8 cellular contexts compared by ENCODE assay signal in genomic region chr20:45044084-45044573, GRCh38. TPM values are rescaled to one million over a fixed set of nuclear protein-coding genes. Genes with fewer than 3 reads are reported as not detected.
DNase-seq lines count a peak whose midpoint lies in the region; ATAC-seq, FAIRE-seq and TF ChIP-seq lines count a peak whose summit lies in the region.

No MANE protein-coding gene starts in this region.

- H2AFZ ChIP-seq in SK-N-SH (ENCODE audit: low read depth) = no peak overlapping the region; the same call in 1 of the 2 replicates

- peaks cover 50% of the 10 kb centered on the region for H3K36me3 Mint-ChIP-seq in central memory CD8-positive, alpha-beta T cell (ENCODE audit: insufficient read depth)

- peak; percentile 91 for FAIRE-seq in G401.6 (lab: Jason Lieb, UNC)

- peak overlapping the region; percentile 0 for H3K4me3 Mint-ChIP-seq in central memory CD8-positive, alpha-beta T cell

- peak; percentile 77 for ATAC-seq in central memory CD8-positive, alpha-beta T cell (replicated peaks; ENCODE audit: extremely low read depth, poor library complexity, severe bottlenecking)

- no peak overlapping the region for H3K4me3 ChIP-seq in AG04449 (ENCODE audit: low read depth, low read length)
- no peak overlapping the region; a peak in 1 of 4 replicates for H3K4me3 ChIP-seq in SK-N-SH (ENCODE audit: low read depth in 2 of 2, low read length in 1 of 2)
- H3K4me3 ChIP-seq in suprapubic skin = no peak overlapping the region

- TF ChIP-seq EP300 in SK-N-SH (IDR thresholded peaks at IDR 0.05; ENCODE audit: borderline replicate concordance in 1 of 2, low read depth in 1 of 2, low read length in 1 of 2) = no peak
- TF ChIP-seq EP300 in suprapubic skin (IDR thresholded peaks at IDR 0.05) = no peak

- no peaks in the 10 kb centered on the region for H3K27me3 Mint-ChIP-seq in central memory CD8-positive, alpha-beta T cell

- TF ChIP-seq POLR2A in suprapubic skin (IDR thresholded peaks at IDR 0.05) = no peak

- H3F3A ChIP-seq in SK-N-SH (replicated peaks; ENCODE audit: insufficient read depth) = peaks cover 4% of the 10 kb centered on the region

- peaks cover 2 to 7% of the 10 kb centered on the region in 2 experiments for H3K36me3 ChIP-seq in SK-N-SH (replicated peaks in 1 of 2; ENCODE audit: control insufficient read depth in 1 of 2, insufficient read depth in 2 of 2, low read length in 1 of 2)
- no peaks in the 10 kb centered on the region for H3K36me3 ChIP-seq in suprapubic skin

- peaks cover 0 to 29% of the 10 kb centered on the region in 2 experiments; a peak in 2 of 4 replicates for H3K4me1 ChIP-seq in SK-N-SH (ENCODE audit: control insufficient read depth in 1 of 2, insufficient read depth in 2 of 2, low read depth in 1 of 2, low read length in 1 of 2)
- H3K4me1 ChIP-seq in suprapubic skin = peaks cover 17% of the 10 kb centered on the region

- H3K27me3 ChIP-seq in SK-N-SH (ENCODE audit: insufficient read depth) (no peaks in the 10 kb centered on the region), suprapubic skin (no peaks in the 10 kb centered on the region)

- POLR2A ChIA-PET in AG04449 (lab: Yijun Ruan, JAX) = interaction anchor here (0.6 kb wide), 1 partner anchor 52 kb away, joined by 4 read pairs; no protein-coding TSS in a partner anchor
- POLR2A ChIA-PET in SK-N-SH (lab: Yijun Ruan, JAX) = no interaction called here

- no peaks in the 10 kb centered on the region for H3K9me2 ChIP-seq in SK-N-SH

- H3K9me3 ChIP-seq in SK-N-SH (no peaks in the 10 kb centered on the region), suprapubic skin (no peaks in the 10 kb centered on the region)

- WGBS in SK-N-SH (ENCODE audit: low lambda C conversion rate) = 31% methylated on average over 5 of the region's 5 CpGs
- WGBS in suprapubic skin = 20% methylated on average over 5 of the region's 5 CpGs

- peaks cover 56% of the 10 kb centered on the region for H3K4me1 Mint-ChIP-seq in central memory CD8-positive, alpha-beta T cell

- peak overlapping the region in 1 of 2 experiments; percentile 63; a peak in 2 of 4 replicates for H3K27ac ChIP-seq in SK-N-SH (ENCODE audit: low read depth in 2 of 2, low read length in 1 of 2)
- no peak overlapping the region for H3K27ac ChIP-seq in suprapubic skin

- TF ChIP-seq RAD21 in SK-N-SH (IDR thresholded peaks at IDR 0.05; ENCODE audit: low read length) = peak; percentile 91

- CTCF ChIA-PET in AG04449 (lab: Yijun Ruan, JAX) (interaction anchor here (0.6 to 11.6 kb wide), 44 partner anchors 9 to 275 kb away, joined by 3 to 297 read pairs (median 6); partner anchors contain the start of genes KCNS1, MATN4, WFDC12 and WFDC5), SK-N-SH (lab: Yijun Ruan, JAX) (interaction anchor here (0.5 to 4.9 kb wide), 54 partner anchors 9 to 797 kb away, joined by 3 to 108 read pairs (median 5); partner anchors contain the start of gene KCNS1)

- H3K4me2 ChIP-seq in SK-N-SH = 0 out of 2 replicates have a peak overlapping the region, but pooled peaks have one; percentile 9

- DNase-seq in AG04449 (ENCODE audit: low read depth, low spot score) (peak; percentile 36), NAMALWA (ENCODE audit: low spot score) (peak; percentile 87), SK-N-SH (peak; percentile 36), kidney tubule cell (ENCODE audit: low spot score) (peak; percentile 79), suprapubic skin (ENCODE audit: low spot score in 2 of 2) (no peak), islet precursor cell (no peak)
- DNase-seq in central memory CD8-positive, alpha-beta T cell (ENCODE audit: low spot score in 2 of 2) = peak in 1 of 2 donors; percentile 34

- H3K79me2 ChIP-seq in SK-N-SH (ENCODE audit: insufficient read depth) = peaks cover 14% of the 10 kb centered on the region; the same call in 1 of the 2 replicates

- H3K27ac Mint-ChIP-seq in central memory CD8-positive, alpha-beta T cell (ENCODE audit: low read depth) = peak overlapping the region; percentile 69

- no peaks in the 10 kb centered on the region for H3K9me3 Mint-ChIP-seq in central memory CD8-positive, alpha-beta T cell

- H3K9ac ChIP-seq in SK-N-SH = peak overlapping the region; percentile 31; the same call in 1 of the 2 replicates

- TF ChIP-seq CTCF in AG04449 (IDR thresholded peaks at IDR 0.05; ENCODE audit: insufficient read depth, low read length, missing control alignments) (peak; percentile 77), SK-N-SH (IDR thresholded peaks at IDR 0.05) (peak; percentile 96), suprapubic skin (IDR thresholded peaks at IDR 0.05) (peak; percentile 56 to 82)

- H4K20me1 ChIP-seq in SK-N-SH (ENCODE audit: insufficient read depth) = no peaks in the 10 kb centered on the region

TF ChIP-seq in SK-N-SH, 30 proteins besides CTCF, POLR2A, EP300 and RAD21:
- TF ChIP-seq SMC3 (IDR thresholded peaks at IDR 0.05; ENCODE audit: low read depth, low read length) (peak; percentile 78), GATA2 (CRISPR knock-in tag; IDR thresholded peaks at IDR 0.05) (no peak), GABPA (IDR thresholded peaks at IDR 0.05; ENCODE audit: low read depth) (no peak), PBX3 (IDR thresholded peaks at IDR 0.05) (no peak), RXRA (IDR thresholded peaks at IDR 0.05; ENCODE audit: borderline replicate concordance, low read depth) (no peak), POLR2AphosphoS5 (IDR thresholded peaks at IDR 0.05; ENCODE audit: low read depth, low read length) (no peak)

RNA-seq across cellular contexts. Expression of gene KCNS1, which starts 56.8 kb away (rescaled TPM):
- polyA plus RNA-seq in SK-N-SH (2012; rRNA removed) = 0.07 and 0.13 TPM in 2 replicates
- 0.06 and 0.08 TPM in 2 replicates for polyA plus RNA-seq in SK-N-SH (2012; cell fraction: cytosol; rRNA removed)
- polyA plus RNA-seq in SK-N-SH (2012; cell fraction: nucleus; rRNA removed) = 0.10 and 0.16 TPM in 2 replicates
- total RNA-seq in suprapubic skin = 1 to 10 TPM; 1.0 to 5.5 (median 2.3) TPM

Comparison
In these comparisons a context has a peak if more than half of its experiments do, and no peak if none do; other contexts are left out.
1. DNase-seq: peak in AG04449 (single experiment), NAMALWA (single experiment), SK-N-SH (single experiment) and kidney tubule cell (single experiment); none in suprapubic skin (0 of 2) and islet precursor cell (single experiment).
2. Peak in every context shown above with its lines, with median percentiles within 50 percentile points of each other: CTCF ChIP-seq.